8 cellular contexts compared by ENCODE assay signal in genomic region chr12:131681746-131682510, GRCh38. TPM values are rescaled to one million over a fixed set of nuclear protein-coding genes. Genes with fewer than 3 reads are reported as not detected.
DNase-seq lines count a peak whose midpoint lies in the region; ATAC-seq lines count a peak whose summit lies in the region.
"Not testable (repeated sequence)": the region's sequence is repeated elsewhere in the genome, so short reads cannot be mapped to it uniquely, and the experiment has no call there.

No MANE protein-coding gene starts in this region.

- H3K4me3 ChIP-seq in NT2/D1 (ENCODE audit: insufficient read length, low read depth): not testable (repeated sequence)

- H3K36me3 ChIP-seq in NT2/D1 (ENCODE audit: insufficient read depth, insufficient read length, low read length): not testable (repeated sequence)

- DNase-seq in DMS153 (lab: John Stamatoyannopoulos, UW) (peak; percentile 48), NT2/D1 (ENCODE audit: low read depth, low spot score) (peak; percentile 75), ecto neural progenitor cell (ENCODE audit: low spot score) (peak; percentile 90), left colon (peak; percentile 54 to 79)
- DNase-seq in activated CD4-positive, alpha-beta T cell treated with anti-CD3 and anti-CD28 coated beads, Interleukin-2, amount 50 U/mL, for 48 hours: peak; percentile 75 to 83
- peak; percentile 27 to 62 (median 38) for DNase-seq in stimulated activated CD4-positive, alpha-beta T cell treated with anti-CD3 and anti-CD28 coated beads, TNF-alpha, amount 100 ng/mL, for 48 hours (ENCODE audit: low read depth in 3 of 3)

- not testable (repeated sequence) for H3K9me3 ChIP-seq in NT2/D1 (ENCODE audit: insufficient read depth, low read length)

- intact Hi-C loops in left colon (cut with DNase I, micrococcal nuclease): not testable (repeated sequence)

- H3K4me1 ChIP-seq in NT2/D1 (ENCODE audit: insufficient read depth, insufficient read length): not testable (repeated sequence)

- peak; percentile 100 for ATAC-seq in GM21367 (IDR thresholded peaks at IDR 0.05; ENCODE audit: unreplicated experiment)
- ATAC-seq in HG03378 (IDR thresholded peaks at IDR 0.05; ENCODE audit: unreplicated experiment): peak; percentile 68
- peak; percentile 100 for ATAC-seq in left colon

- H3K27me3 ChIP-seq in NT2/D1 (ENCODE audit: insufficient read depth, insufficient read length): not testable (repeated sequence)

- H3K9ac ChIP-seq in NT2/D1 (ENCODE audit: insufficient read length, low read depth): peak overlapping the region; percentile 34

RNA-seq across cellular contexts. Expression of gene SFSWAP, which starts 29.0 kb away (rescaled TPM):
- total RNA-seq in left colon: 10 to 100 TPM; 34.2 to 41.1 TPM

Comparison
In these comparisons a context has a peak if more than half of its experiments do, and no peak if none do; other contexts are left out.
1. DNase-seq: peak in every context shown above with its lines; median percentile 90 in ecto neural progenitor cell; 79 in activated CD4-positive, alpha-beta T cell treated with anti-CD3 and anti-CD28 coated beads, Interleukin-2, amount 50 U/mL, for 48 hours; 75 in NT2/D1; 66 in left colon; 48 in DMS153; 38 in stimulated activated CD4-positive, alpha-beta T cell treated with anti-CD3 and anti-CD28 coated beads, TNF-alpha, amount 100 ng/mL, for 48 hours.